Comparison of ENCODE assay signal across 9 cellular contexts in the genomic region with DNA sequence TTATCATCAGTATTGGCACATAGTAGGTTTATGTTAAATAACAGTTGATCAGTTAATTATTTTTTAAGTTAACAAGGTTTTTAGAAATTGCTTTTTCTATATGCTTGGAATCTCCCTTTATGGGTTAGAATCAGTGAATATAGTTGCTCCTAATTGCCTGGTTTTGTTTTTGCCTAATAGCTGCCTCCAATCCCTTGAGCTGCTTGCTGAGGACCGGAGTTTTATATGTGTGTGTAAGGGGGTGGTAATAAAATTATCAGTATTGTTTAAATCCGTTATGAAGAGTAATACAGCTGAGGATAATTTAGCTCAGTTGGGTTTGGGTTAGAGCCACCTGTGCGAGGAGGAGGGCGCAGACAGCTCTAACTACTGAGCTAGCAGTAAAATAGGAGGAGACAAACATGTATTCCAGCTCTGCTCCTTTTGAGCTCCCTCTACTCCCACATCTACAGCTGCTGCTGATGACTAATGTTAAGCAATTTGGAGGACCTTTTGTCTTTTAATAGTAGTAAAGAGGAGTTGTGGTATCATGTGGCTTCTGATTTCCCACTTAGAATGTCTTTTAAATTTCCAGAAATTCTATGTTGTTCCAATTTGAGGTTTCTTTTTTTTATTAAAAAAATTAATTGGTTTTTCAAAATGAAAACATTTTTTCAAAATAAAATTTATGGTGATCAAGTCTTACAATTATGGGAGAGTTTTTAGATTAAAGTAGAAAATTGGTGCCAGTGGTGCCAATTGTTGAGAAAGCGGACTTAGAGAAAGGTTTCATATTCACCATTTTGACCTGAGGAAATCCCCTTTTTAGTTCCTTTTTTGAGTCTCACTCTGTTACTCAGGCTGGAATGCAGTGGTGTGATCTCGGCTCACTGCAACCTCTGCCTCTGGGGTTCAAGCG.
DNase-seq lines count a peak whose midpoint lies in the region; ATAC-seq and TF ChIP-seq lines count a peak whose summit lies in the region.
"Had no signal": no experiment of that assay in that cellular context is flagged by ENCODE, and none has a peak within 500 bp of the region (broad histone marks: within the 10 kb centered on the region; RNA-seq: fewer than 3 reads in every experiment).

No MANE protein-coding gene starts in this region.

- no peak for TF ChIP-seq CTCF in AG10803 (conservative IDR thresholded peaks at IDR 0.05; ENCODE audit: low read length)

- DNase-seq in AG10803 (ENCODE audit: low read depth): peak; percentile 54
- DNase-seq in NOMO-1 (lab: John Stamatoyannopoulos, UW; ENCODE audit: unreplicated experiment in 2 of 2): peak; percentile 33 to 80
- DNase-seq in fibroblast of the conjunctiva (ENCODE audit: low read depth): peak; percentile 22
- no peak for DNase-seq in activated naive CD4-positive, alpha-beta T cell treated with anti-CD3 and anti-CD28 coated beads, Interleukin-2, amount 50 U/mL, for 72 hours (ENCODE audit: low spot score in 2 of 2)
- DNase-seq in substantia nigra (lab: John Stamatoyannopoulos, UW): no peak
- DNase-seq in NCI-H1092 (lab: John Stamatoyannopoulos, UW): no peak

- H3K36me3 Mint-ChIP-seq in activated naive CD4-positive, alpha-beta T cell treated with anti-CD3 and anti-CD28 coated beads, Interleukin-2, amount 50 U/mL, for 72 hours: peaks cover 0 to 11% of the 10 kb centered on the region in 2 donors

- H3K27ac ChIP-seq in substantia nigra (ENCODE audit: low read depth, low read length, poor library complexity, severe bottlenecking): no peak overlapping the region

- no peak overlapping the region for H3K4me3 ChIP-seq in AG10803 (ENCODE audit: low read length)

- peak; percentile 60 for ATAC-seq in GM21717 (IDR thresholded peaks at IDR 0.05; ENCODE audit: unreplicated experiment)
- ATAC-seq in activated naive CD4-positive, alpha-beta T cell treated with anti-CD3 and anti-CD28 coated beads, Interleukin-2, amount 50 U/mL, for 72 hours: no peak
- ATAC-seq in GM18505 (IDR thresholded peaks at IDR 0.05; ENCODE audit: unreplicated experiment): no peak

- no peak for TF ChIP-seq POLR2A in GM18505 (IDR thresholded peaks at IDR 0.05; ENCODE audit: borderline replicate concordance, extremely low read depth, insufficient read depth, insufficient read length)

- no peak overlapping the region for H3K27ac Mint-ChIP-seq in activated naive CD4-positive, alpha-beta T cell treated with anti-CD3 and anti-CD28 coated beads, Interleukin-2, amount 50 U/mL, for 72 hours
- H3K27ac Mint-ChIP-seq: activated naive CD8-positive, alpha-beta T cell had no signal

- no peaks in the 10 kb centered on the region for H3K9me3 Mint-ChIP-seq in activated naive CD4-positive, alpha-beta T cell treated with anti-CD3 and anti-CD28 coated beads, Interleukin-2, amount 50 U/mL, for 72 hours

Comparison
In these comparisons a context has a peak if more than half of its experiments do, and no peak if none do; other contexts are left out.
1. DNase-seq: peak in AG10803 (single experiment), NOMO-1 (2 of 2) and fibroblast of the conjunctiva (single experiment); none in activated naive CD4-positive, alpha-beta T cell treated with anti-CD3 and anti-CD28 coated beads, Interleukin-2, amount 50 U/mL, for 72 hours (0 of 2), substantia nigra (0 of 49) and NCI-H1092 (single experiment).